In the genomic region with DNA sequence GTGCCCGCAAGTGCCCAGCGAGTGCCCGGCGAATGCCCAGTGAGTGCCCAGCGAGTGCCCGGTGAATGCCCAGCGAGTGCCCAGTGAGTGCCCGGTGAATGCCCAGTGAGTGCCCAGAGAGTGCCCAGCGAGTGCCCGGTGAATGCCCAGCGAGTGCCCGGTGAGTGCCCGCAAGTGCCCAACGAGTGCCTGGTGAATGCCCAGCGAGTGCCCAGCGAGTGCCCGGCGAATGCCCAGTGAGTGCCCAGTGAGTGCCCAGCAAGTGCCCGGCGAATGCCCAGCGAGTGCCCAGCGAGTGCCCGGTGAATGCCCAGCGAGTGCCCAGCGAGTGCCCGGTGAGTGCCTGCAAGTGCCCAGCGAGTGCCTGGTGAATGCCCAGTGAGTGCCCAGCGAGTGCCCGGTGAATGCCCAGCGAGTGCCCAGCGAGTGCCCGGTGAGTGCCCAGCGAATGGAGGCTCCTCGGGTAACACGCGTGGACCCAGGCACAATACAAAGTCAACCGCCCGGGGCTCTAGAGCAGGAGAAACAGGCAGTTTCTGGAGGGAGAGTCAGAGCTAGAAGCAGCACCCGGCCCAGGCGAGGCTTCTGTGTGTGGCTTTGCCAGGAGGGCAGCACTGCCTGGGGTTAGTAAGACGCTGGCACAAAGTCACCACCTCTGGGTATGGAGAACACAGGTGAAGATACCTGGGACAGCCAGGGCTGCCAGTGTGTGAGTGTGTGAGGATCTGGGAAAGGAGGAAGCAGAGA, we compare ENCODE assay signal across 1 cellular context.
TF ChIP-seq lines count a peak whose summit lies in the region.

No MANE protein-coding gene starts in this region.

TF ChIP-seq in K562, 482 proteins besides CTCF, POLR2A, EP300 and RAD21 (continued from another document):
- no peak for TF ChIP-seq STAT5B (CRISPR knock-in tag; IDR thresholded peaks at IDR 0.05)
